In genomic region chr21:37339527-37339889, GRCh38 we compare ENCODE assay signal across 15 cellular contexts. TPM values are rescaled to one million over a fixed set of nuclear protein-coding genes. Genes with fewer than 3 reads are reported as not detected.
DNase-seq lines count a peak whose midpoint lies in the region; ATAC-seq and TF ChIP-seq lines count a peak whose summit lies in the region.
"Had no signal": no experiment of that assay in that cellular context is flagged by ENCODE, and none has a peak within 500 bp of the region (broad histone marks: within the 10 kb centered on the region; RNA-seq: fewer than 3 reads in every experiment).

No MANE protein-coding gene starts in this region.

- no peak for TF ChIP-seq CTCF in A673 (conservative IDR thresholded peaks at IDR 0.05; ENCODE audit: low read depth, low read length)
- no peak for TF ChIP-seq CTCF in RWPE2 (IDR thresholded peaks at IDR 0.05; ENCODE audit: poor library complexity, severe bottlenecking)
- no peak for TF ChIP-seq CTCF in osteoblast (IDR thresholded peaks at IDR 0.05; ENCODE audit: extremely low read depth, low read depth, low read length)

- ATAC-seq in RWPE2 (ENCODE audit: low read depth) (no peak), GM18505 (IDR thresholded peaks at IDR 0.05; ENCODE audit: unreplicated experiment) (no peak), GM21423 (IDR thresholded peaks at IDR 0.05; ENCODE audit: unreplicated experiment) (no peak)

- H3K79me2 ChIP-seq in osteoblast (ENCODE audit: insufficient read depth, low read length), result no peaks in the 10 kb centered on the region

- H3K36me3 ChIP-seq in A673 (ENCODE audit: insufficient read depth, low read length, poor library complexity, severe bottlenecking) (no peaks in the 10 kb centered on the region), RWPE2 (ENCODE audit: low read depth) (no peaks in the 10 kb centered on the region), osteoblast (ENCODE audit: insufficient read depth, low read length) (no peaks in the 10 kb centered on the region)
- H3K36me3 ChIP-seq: MG63, suprapubic skin had no signal

- H4K20me1 ChIP-seq in osteoblast (ENCODE audit: insufficient read depth, low read length), result no peaks in the 10 kb centered on the region

- CTCF ChIA-PET in A673 (lab: Charles Lee), result no interaction called here

- no peak overlapping the region for H2AFZ ChIP-seq in osteoblast (ENCODE audit: low read length)

- TF ChIP-seq POLR2A in GM18505 (IDR thresholded peaks at IDR 0.05; ENCODE audit: borderline replicate concordance, extremely low read depth, insufficient read depth, insufficient read length), result no peak

- no peak overlapping the region for H3K4me3 ChIP-seq in A673 (ENCODE audit: low read depth, low read length, poor library complexity, severe bottlenecking)
- no peak overlapping the region for H3K4me3 ChIP-seq in RWPE2 (ENCODE audit: severe bottlenecking)
- no peak overlapping the region for H3K4me3 ChIP-seq in osteoblast (ENCODE audit: insufficient read depth, low read length)
- H3K4me3 ChIP-seq: MG63, suprapubic skin had no signal

- intact Hi-C loops in A673 (cut with micrococcal nuclease; ENCODE audit: unreplicated experiment), result no loop called here

- POLR2A ChIA-PET in A673 (lab: Charles Lee; ENCODE audit: low non-redundant PET), result no interaction called here

- no peaks in the 10 kb centered on the region for H3K9me3 ChIP-seq in A673 (ENCODE audit: low read depth, low read length, poor library complexity, severe bottlenecking)
- H3K9me3 ChIP-seq in RWPE2 (ENCODE audit: severe bottlenecking), result peaks cover 6% of the 10 kb centered on the region
- no peaks in the 10 kb centered on the region for H3K9me3 ChIP-seq in osteoblast (ENCODE audit: low read depth, low read length)
- H3K9me3 ChIP-seq: suprapubic skin had no signal

- H3K27me3 ChIP-seq in A673 (replicated peaks; ENCODE audit: insufficient read depth, low read depth, low read length, poor library complexity), result no peaks in the 10 kb centered on the region
- no peaks in the 10 kb centered on the region for H3K27me3 ChIP-seq in RWPE2 (ENCODE audit: insufficient read depth, poor library complexity, severe bottlenecking)
- H3K27me3 ChIP-seq in osteoblast (ENCODE audit: insufficient read depth, low read length), result no peaks in the 10 kb centered on the region
- H3K27me3 ChIP-seq: MG63, suprapubic skin had no signal

- peak; percentile 30 for DNase-seq in A673 (ENCODE audit: low spot score)
- DNase-seq in RWPE2 (ENCODE audit: low spot score), result no peak
- DNase-seq in epithelial cell of prostate (ENCODE audit: low read depth, low spot score), result no peak
- no peak for DNase-seq in osteoblast (ENCODE audit: insufficient read length, low spot score, missing footprints)
- DNase-seq in Ammon's horn (ENCODE audit: low spot score), result no peak
- no peak for DNase-seq in foreskin melanocyte
- DNase-seq: activated T-cell treated with anti-CD3 and anti-CD28 coated beads, Interleukin-2, amount 50 U/mL, for 48 hours; glutamatergic neuron; H7; NCI-H2081; NCI-H774 had no signal

- no TSS peak for BruUV-seq in A673 (replicated peaks; lab: Mats Ljungman, UMichigan)

- H3K4me2 ChIP-seq in osteoblast (ENCODE audit: insufficient read depth, low read length), result peak overlapping the region; percentile 76

- H3K27ac ChIP-seq in A673 (ENCODE audit: low read depth, low read length, poor library complexity, severe bottlenecking) (no peak overlapping the region), RWPE2 (ENCODE audit: poor library complexity, severe bottlenecking) (peak overlapping the region; percentile 92), epithelial cell of prostate (peak overlapping the region; percentile 75), osteoblast (ENCODE audit: low read depth, low read length) (peak overlapping the region; percentile 98)

- peaks cover 25% of the 10 kb centered on the region for H3K4me1 ChIP-seq in A673 (ENCODE audit: insufficient read depth, low read length, poor library complexity, severe bottlenecking)
- H3K4me1 ChIP-seq in RWPE2 (ENCODE audit: insufficient read depth, poor library complexity, severe bottlenecking), result peaks cover 50% of the 10 kb centered on the region
- H3K4me1 ChIP-seq in osteoblast (ENCODE audit: insufficient read depth, low read length), result peaks cover 29% of the 10 kb centered on the region

RNA-seq across cellular contexts. Expression of gene DYRK1A, which starts 27.1 kb away (rescaled TPM):
- total RNA-seq in A673 (2021), result 66.4 and 70.5 TPM in 2 replicates
- 93.1 and 99.2 TPM in 2 replicates for total RNA-seq in osteoblast
